Comparison of ENCODE assay signal across 22 cellular contexts in the genomic region with DNA sequence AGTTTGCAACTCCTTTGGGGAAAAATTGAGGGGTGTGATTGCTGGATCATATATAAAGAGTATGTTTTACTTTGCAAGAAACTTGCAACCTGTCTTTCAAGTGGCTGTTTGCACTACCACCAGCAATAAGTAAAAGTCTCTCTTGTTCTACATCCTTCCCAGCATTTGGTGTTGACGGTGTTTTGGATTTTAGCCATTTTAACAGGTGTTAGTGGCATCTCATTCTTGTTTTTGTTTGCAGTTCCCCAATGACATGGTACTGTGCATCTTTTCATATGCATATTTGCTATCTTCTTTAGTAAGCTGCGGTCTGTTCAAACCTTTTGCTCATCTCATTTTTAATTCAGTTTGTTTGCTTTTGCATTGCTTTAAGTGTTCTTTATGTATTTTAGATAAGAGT.
DNase-seq lines count a peak whose midpoint lies in the region; ATAC-seq and TF ChIP-seq lines count a peak whose summit lies in the region.
"Had no signal": no experiment of that assay in that cellular context is flagged by ENCODE, and none has a peak within 500 bp of the region (broad histone marks: within the 10 kb centered on the region; RNA-seq: fewer than 3 reads in every experiment).

No MANE protein-coding gene starts in this region.

- no peak overlapping the region for H3K4me2 ChIP-seq in GM23338
- H3K4me2 ChIP-seq: BLaER1 had no signal

- no peak for TF ChIP-seq CTCF in GM23338 (conservative IDR thresholded peaks at IDR 0.05; ENCODE audit: low read depth in 2 of 2)

- no peaks in the 10 kb centered on the region for H3K27me3 ChIP-seq in GM23338 (ENCODE audit: insufficient read depth)
- H3K27me3 ChIP-seq: BE2C, BLaER1 had no signal

- no peak overlapping the region for H3K4me3 ChIP-seq in GM23338
- H3K4me3 ChIP-seq: BLaER1, GM12878 had no signal

- H3K27ac ChIP-seq in GM23338 (ENCODE audit: low read depth): no peak overlapping the region
- H3K27ac ChIP-seq: BLaER1 had no signal

- no peak overlapping the region for H3K4me3 Mint-ChIP-seq in GM23338
- H3K4me3 Mint-ChIP-seq: CD14-positive monocyte; CD4-positive, alpha-beta memory T cell; CD4-positive, CD25-positive, alpha-beta regulatory T cell; CD8-positive, alpha-beta memory T cell had no signal

- no peaks in the 10 kb centered on the region for H3F3A ChIP-seq in GM23338 (replicated peaks; ENCODE audit: low read depth)

- H3K27ac Mint-ChIP-seq in GM23338: no peak overlapping the region
- H3K27ac Mint-ChIP-seq: CD14-positive monocyte; CD4-positive, alpha-beta memory T cell; CD4-positive, CD25-positive, alpha-beta regulatory T cell; CD8-positive, alpha-beta memory T cell had no signal

- H3K27me3 Mint-ChIP-seq in GM23338 (ENCODE audit: insufficient read depth, low read depth, poor library complexity): no peaks in the 10 kb centered on the region
- H3K27me3 Mint-ChIP-seq: CD4-positive, alpha-beta memory T cell; CD4-positive, CD25-positive, alpha-beta regulatory T cell; CD8-positive, alpha-beta memory T cell had no signal

- H3K4me1 ChIP-seq in GM23338 (ENCODE audit: insufficient read depth): no peaks in the 10 kb centered on the region
- H3K4me1 ChIP-seq: BE2C, BLaER1 had no signal

- no peaks in the 10 kb centered on the region for H3K36me3 ChIP-seq in GM23338 (ENCODE audit: insufficient read depth)
- H3K36me3 ChIP-seq: BE2C, BLaER1 had no signal

- H3K9me3 Mint-ChIP-seq in GM23338: peaks cover 21% of the 10 kb centered on the region

- H3K36me3 Mint-ChIP-seq in GM23338 (ENCODE audit: low read depth): peaks cover 7% of the 10 kb centered on the region; the same call in 1 of the 3 replicates
- H3K36me3 Mint-ChIP-seq: CD14-positive monocyte; CD4-positive, alpha-beta memory T cell; CD4-positive, CD25-positive, alpha-beta regulatory T cell; CD8-positive, alpha-beta memory T cell had no signal

- no peak overlapping the region for H2AFZ ChIP-seq in GM23338

- no peaks in the 10 kb centered on the region for H3K9me2 ChIP-seq in GM23338 (ENCODE audit: insufficient read depth)

- ATAC-seq in GM23338: no peak
- ATAC-seq: GM12878 had no signal

- DNase-seq in GM23338 (ENCODE audit: low spot score) (peak; percentile 1), NCI-H146 treated with DMSO at 0.1 percent for 48 hours (lab: John Stamatoyannopoulos, UW; ENCODE audit: unreplicated experiment) (peak; percentile 24), NCI-H345 treated with DMSO at 0.1 percent for 48 hours (lab: John Stamatoyannopoulos, UW; ENCODE audit: unreplicated experiment) (peak; percentile 16), cerebellum (ENCODE audit: low spot score) (peak; percentile 3), H4 (ENCODE audit: low spot score) (no peak), DMS53 (lab: John Stamatoyannopoulos, UW) (no peak), NCI-H2171 (lab: John Stamatoyannopoulos, UW) (no peak)
- no peak for DNase-seq in stimulated activated CD4-positive, alpha-beta T cell treated with anti-CD3 and anti-CD28 coated beads, Interleukin-4, amount 100 ng/mL, for 1 hour
- DNase-seq: 8988T; ACHN; BE2C; CD4-positive, alpha-beta memory T cell; CD4-positive, CD25-positive, alpha-beta regulatory T cell; CD8-positive, alpha-beta memory T cell; COR-L47; DMS 273 treated with DMSO at 0.1 percent for 48 hours; DMS153; DMS79 treated with DMSO at 0.1 percent for 48 hours; GDM1 had no signal

- H3K79me2 ChIP-seq in GM23338 (replicated peaks; ENCODE audit: insufficient read depth): no peaks in the 10 kb centered on the region

- no peaks in the 10 kb centered on the region for H3K4me1 Mint-ChIP-seq in GM23338
- H3K4me1 Mint-ChIP-seq: CD14-positive monocyte; CD4-positive, alpha-beta memory T cell; CD4-positive, CD25-positive, alpha-beta regulatory T cell; CD8-positive, alpha-beta memory T cell had no signal

- H4K20me1 ChIP-seq in GM23338 (replicated peaks; ENCODE audit: insufficient read depth): no peaks in the 10 kb centered on the region
- H4K20me1 ChIP-seq: BLaER1 had no signal

TF ChIP-seq in GM23338, 12 proteins besides CTCF, POLR2A, EP300 and RAD21 (continues in another document):
- TF ChIP-seq, protein P1, sequence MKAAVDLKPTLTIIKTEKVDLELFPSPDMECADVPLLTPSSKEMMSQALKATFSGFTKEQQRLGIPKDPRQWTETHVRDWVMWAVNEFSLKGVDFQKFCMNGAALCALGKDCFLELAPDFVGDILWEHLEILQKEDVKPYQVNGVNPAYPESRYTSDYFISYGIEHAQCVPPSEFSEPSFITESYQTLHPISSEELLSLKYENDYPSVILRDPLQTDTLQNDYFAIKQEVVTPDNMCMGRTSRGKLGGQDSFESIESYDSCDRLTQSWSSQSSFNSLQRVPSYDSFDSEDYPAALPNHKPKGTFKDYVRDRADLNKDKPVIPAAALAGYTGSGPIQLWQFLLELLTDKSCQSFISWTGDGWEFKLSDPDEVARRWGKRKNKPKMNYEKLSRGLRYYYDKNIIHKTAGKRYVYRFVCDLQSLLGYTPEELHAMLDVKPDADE (IDR thresholded peaks at IDR 0.05): no peak
- TF ChIP-seq, protein P2, sequence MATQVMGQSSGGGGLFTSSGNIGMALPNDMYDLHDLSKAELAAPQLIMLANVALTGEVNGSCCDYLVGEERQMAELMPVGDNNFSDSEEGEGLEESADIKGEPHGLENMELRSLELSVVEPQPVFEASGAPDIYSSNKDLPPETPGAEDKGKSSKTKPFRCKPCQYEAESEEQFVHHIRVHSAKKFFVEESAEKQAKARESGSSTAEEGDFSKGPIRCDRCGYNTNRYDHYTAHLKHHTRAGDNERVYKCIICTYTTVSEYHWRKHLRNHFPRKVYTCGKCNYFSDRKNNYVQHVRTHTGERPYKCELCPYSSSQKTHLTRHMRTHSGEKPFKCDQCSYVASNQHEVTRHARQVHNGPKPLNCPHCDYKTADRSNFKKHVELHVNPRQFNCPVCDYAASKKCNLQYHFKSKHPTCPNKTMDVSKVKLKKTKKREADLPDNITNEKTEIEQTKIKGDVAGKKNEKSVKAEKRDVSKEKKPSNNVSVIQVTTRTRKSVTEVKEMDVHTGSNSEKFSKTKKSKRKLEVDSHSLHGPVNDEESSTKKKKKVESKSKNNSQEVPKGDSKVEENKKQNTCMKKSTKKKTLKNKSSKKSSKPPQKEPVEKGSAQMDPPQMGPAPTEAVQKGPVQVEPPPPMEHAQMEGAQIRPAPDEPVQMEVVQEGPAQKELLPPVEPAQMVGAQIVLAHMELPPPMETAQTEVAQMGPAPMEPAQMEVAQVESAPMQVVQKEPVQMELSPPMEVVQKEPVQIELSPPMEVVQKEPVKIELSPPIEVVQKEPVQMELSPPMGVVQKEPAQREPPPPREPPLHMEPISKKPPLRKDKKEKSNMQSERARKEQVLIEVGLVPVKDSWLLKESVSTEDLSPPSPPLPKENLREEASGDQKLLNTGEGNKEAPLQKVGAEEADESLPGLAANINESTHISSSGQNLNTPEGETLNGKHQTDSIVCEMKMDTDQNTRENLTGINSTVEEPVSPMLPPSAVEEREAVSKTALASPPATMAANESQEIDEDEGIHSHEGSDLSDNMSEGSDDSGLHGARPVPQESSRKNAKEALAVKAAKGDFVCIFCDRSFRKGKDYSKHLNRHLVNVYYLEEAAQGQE (IDR thresholded peaks at IDR 0.05; ENCODE audit: unreplicated experiment): no peak

Comparison
In these comparisons a context has a peak if more than half of its experiments do, and no peak if none do; other contexts are left out.
1. DNase-seq: peak in GM23338 (single experiment), NCI-H146 treated with DMSO at 0.1 percent for 48 hours (single experiment), NCI-H345 treated with DMSO at 0.1 percent for 48 hours (single experiment) and cerebellum (single experiment); none in H4 (single experiment), DMS53 (single experiment), NCI-H2171 (single experiment) and stimulated activated CD4-positive, alpha-beta T cell treated with anti-CD3 and anti-CD28 coated beads, Interleukin-4, amount 100 ng/mL, for 1 hour (single experiment).